Comparison of ENCODE assay signal across 1 cellular context in the genomic region with DNA sequence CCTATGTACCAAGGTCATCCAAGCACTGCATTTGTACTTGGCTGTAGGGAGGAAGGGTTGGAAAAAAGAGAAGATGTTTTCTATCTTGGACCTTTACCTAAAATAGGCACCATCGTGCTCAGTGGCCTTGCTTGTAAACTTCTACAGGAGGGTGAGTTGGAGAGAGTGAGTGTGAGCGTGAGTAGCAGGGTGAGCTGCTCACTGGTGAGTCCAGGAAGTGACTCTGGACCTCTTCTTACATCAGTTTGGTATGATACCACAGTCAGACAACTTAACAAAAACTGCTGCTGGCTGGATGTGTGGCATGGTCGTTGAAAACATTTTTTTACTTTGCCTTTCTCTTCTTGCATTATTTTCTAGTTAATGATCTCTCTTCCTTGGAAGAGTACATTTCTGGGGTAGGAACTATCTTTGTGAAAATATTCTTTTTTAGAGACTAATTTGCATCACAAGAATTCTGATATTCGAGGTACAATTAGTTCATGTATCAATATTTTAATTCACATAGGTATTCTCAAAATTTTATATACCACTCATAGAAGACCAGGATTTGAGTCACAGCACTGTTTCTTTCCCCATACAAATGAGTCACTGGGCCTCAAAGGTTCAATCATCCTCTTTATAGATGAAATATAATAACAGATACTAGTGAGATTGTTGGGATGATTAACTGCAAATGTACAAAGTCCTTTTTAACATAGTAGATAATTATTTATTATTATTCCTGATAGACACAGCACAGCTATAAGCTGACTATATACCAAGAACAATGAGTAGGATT.
TF ChIP-seq lines count a peak whose summit lies in the region.

No MANE protein-coding gene starts in this region.

TF ChIP-seq in GM23338, 12 proteins besides CTCF, POLR2A, EP300 and RAD21 (continued from another document):
- TF ChIP-seq, protein P1, sequence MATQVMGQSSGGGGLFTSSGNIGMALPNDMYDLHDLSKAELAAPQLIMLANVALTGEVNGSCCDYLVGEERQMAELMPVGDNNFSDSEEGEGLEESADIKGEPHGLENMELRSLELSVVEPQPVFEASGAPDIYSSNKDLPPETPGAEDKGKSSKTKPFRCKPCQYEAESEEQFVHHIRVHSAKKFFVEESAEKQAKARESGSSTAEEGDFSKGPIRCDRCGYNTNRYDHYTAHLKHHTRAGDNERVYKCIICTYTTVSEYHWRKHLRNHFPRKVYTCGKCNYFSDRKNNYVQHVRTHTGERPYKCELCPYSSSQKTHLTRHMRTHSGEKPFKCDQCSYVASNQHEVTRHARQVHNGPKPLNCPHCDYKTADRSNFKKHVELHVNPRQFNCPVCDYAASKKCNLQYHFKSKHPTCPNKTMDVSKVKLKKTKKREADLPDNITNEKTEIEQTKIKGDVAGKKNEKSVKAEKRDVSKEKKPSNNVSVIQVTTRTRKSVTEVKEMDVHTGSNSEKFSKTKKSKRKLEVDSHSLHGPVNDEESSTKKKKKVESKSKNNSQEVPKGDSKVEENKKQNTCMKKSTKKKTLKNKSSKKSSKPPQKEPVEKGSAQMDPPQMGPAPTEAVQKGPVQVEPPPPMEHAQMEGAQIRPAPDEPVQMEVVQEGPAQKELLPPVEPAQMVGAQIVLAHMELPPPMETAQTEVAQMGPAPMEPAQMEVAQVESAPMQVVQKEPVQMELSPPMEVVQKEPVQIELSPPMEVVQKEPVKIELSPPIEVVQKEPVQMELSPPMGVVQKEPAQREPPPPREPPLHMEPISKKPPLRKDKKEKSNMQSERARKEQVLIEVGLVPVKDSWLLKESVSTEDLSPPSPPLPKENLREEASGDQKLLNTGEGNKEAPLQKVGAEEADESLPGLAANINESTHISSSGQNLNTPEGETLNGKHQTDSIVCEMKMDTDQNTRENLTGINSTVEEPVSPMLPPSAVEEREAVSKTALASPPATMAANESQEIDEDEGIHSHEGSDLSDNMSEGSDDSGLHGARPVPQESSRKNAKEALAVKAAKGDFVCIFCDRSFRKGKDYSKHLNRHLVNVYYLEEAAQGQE (IDR thresholded peaks at IDR 0.05; ENCODE audit: unreplicated experiment): no peak
- TF ChIP-seq EZH2 (IDR thresholded peaks at IDR 0.05; ENCODE audit: low read depth, unreplicated experiment) (no peak), EZH2phosphoT487 (IDR thresholded peaks at IDR 0.05; ENCODE audit: unreplicated experiment) (no peak)
TF ChIP-seq in GM23338: peak in this region for 0.
